In genomic region chr12:16062611-16063010, GRCh38 we compare ENCODE assay signal across 4 cellular contexts.
TF ChIP-seq lines count a peak whose summit lies in the region.

No MANE protein-coding gene starts in this region.

TF ChIP-seq in SK-N-SH, 30 proteins besides CTCF, POLR2A, EP300 and RAD21:
- TF ChIP-seq FOSL2 (IDR thresholded peaks at IDR 0.05; ENCODE audit: borderline replicate concordance, low read depth): 0 out of 2 replicates have a peak, but pooled peaks have one; percentile 23
- TF ChIP-seq MEF2A (IDR thresholded peaks at IDR 0.05; ENCODE audit: borderline replicate concordance, low read depth): no peak

TF ChIP-seq in SK-N-SH treated with all-trans-retinoic acid at 6 μM for 48 hours, 23 proteins besides CTCF, POLR2A, EP300 and RAD21:
- TF ChIP-seq ZNF8 (CRISPR knock-in tag; IDR thresholded peaks at IDR 0.05): no peak
- TF ChIP-seq CSDC2 (CRISPR knock-in tag; IDR thresholded peaks at IDR 0.05): no peak
- no peak for TF ChIP-seq OSR1 (CRISPR knock-in tag; IDR thresholded peaks at IDR 0.05)
- no peak for TF ChIP-seq POU6F1 (CRISPR knock-in tag; IDR thresholded peaks at IDR 0.05; ENCODE audit: borderline replicate concordance, low read depth)
- no peak for TF ChIP-seq ZFP3 (CRISPR knock-in tag; IDR thresholded peaks at IDR 0.05)

TF ChIP-seq in endothelial cell of umbilical vein, 7 proteins besides CTCF, POLR2A, EP300 and RAD21:
- no peak for TF ChIP-seq GATA2 (IDR thresholded peaks at IDR 0.05; ENCODE audit: insufficient read depth, insufficient read length, low read depth, low read length)
- no peak for TF ChIP-seq POLR2AphosphoS5 (IDR thresholded peaks at IDR 0.05; ENCODE audit: insufficient read depth, low read depth, low read length)
- TF ChIP-seq MAX (IDR thresholded peaks at IDR 0.05; ENCODE audit: insufficient read depth, insufficient read length): no peak
- TF ChIP-seq EZH2 (IDR thresholded peaks at IDR 0.05; ENCODE audit: borderline replicate concordance, low read depth, low read length, severe bottlenecking): no peak
- TF ChIP-seq MYC (IDR thresholded peaks at IDR 0.05; ENCODE audit: low read depth, low read length): no peak
- TF ChIP-seq FOS (IDR thresholded peaks at IDR 0.05; ENCODE audit: borderline replicate concordance, insufficient read depth, low read length): no peak
- TF ChIP-seq JUN (IDR thresholded peaks at IDR 0.05; ENCODE audit: borderline replicate concordance, insufficient read depth, insufficient read length, low read depth): no peak

TF ChIP-seq in WTC11, 78 proteins besides CTCF, POLR2A, EP300 and RAD21:
- no peak for TF ChIP-seq CDX4 (CRISPR knock-in tag; IDR thresholded peaks at IDR 0.05; ENCODE audit: borderline replicate concordance)
- TF ChIP-seq ZNF423 (CRISPR knock-in tag; IDR thresholded peaks at IDR 0.05): no peak
- no peak for TF ChIP-seq E2F5 (CRISPR knock-in tag; IDR thresholded peaks at IDR 0.05)
- TF ChIP-seq MYBL2 (CRISPR knock-in tag; IDR thresholded peaks at IDR 0.05): no peak
- TF ChIP-seq HMGA2 (CRISPR knock-in tag; IDR thresholded peaks at IDR 0.05): no peak
- no peak for TF ChIP-seq ZBTB43 (CRISPR knock-in tag; IDR thresholded peaks at IDR 0.05)
- TF ChIP-seq ERG (CRISPR knock-in tag; IDR thresholded peaks at IDR 0.05): no peak
- no peak for TF ChIP-seq KAT7 (CRISPR knock-in tag; IDR thresholded peaks at IDR 0.05; ENCODE audit: borderline replicate concordance)
- TF ChIP-seq ZNF232 (CRISPR knock-in tag; IDR thresholded peaks at IDR 0.05): no peak
- no peak for TF ChIP-seq MXD4 (CRISPR knock-in tag; IDR thresholded peaks at IDR 0.05; ENCODE audit: borderline replicate concordance)
- TF ChIP-seq USF2 (CRISPR knock-in tag; IDR thresholded peaks at IDR 0.05): no peak
- no peak for TF ChIP-seq E2F4 (CRISPR knock-in tag; IDR thresholded peaks at IDR 0.05; ENCODE audit: borderline replicate concordance, low read depth)
- TF ChIP-seq ZNF396 (CRISPR knock-in tag; IDR thresholded peaks at IDR 0.05; ENCODE audit: borderline replicate concordance): no peak
- no peak for TF ChIP-seq ZNF425 (CRISPR knock-in tag; conservative IDR thresholded peaks at IDR 0.05)
